ENCODE assay signal across 27 cellular contexts in genomic region chrX:3655181-3655580, GRCh38.
"Had no signal": no experiment of that assay in that cellular context is flagged by ENCODE, and none has a peak within 500 bp of the region (broad histone marks: within the 10 kb centered on the region; RNA-seq: fewer than 3 reads in every experiment).

No MANE protein-coding gene starts in this region.

- H3K9me3 Mint-ChIP-seq: dendritic cell treated with granulocyte-macrophage colony-stimulating factor and Interleukin-4, amounts not matched to agents 40 ng/mL and 50 ng/mL, for 4 days; effector memory CD8-positive, alpha-beta T cell had no signal

- H3K27ac ChIP-seq: colonic mucosa, coronary artery, dorsolateral prefrontal cortex, epithelial cell of prostate, esophagus muscularis mucosa, esophagus squamous epithelium, foreskin keratinocyte, gastrocnemius medialis, gastroesophageal sphincter, heart left ventricle, heart right ventricle had no signal

- DNase-seq: colonic mucosa; cortex of kidney; dermis blood vessel endothelial cell; dorsolateral prefrontal cortex; effector CD4-positive, alpha-beta T cell; effector CD8-positive, alpha-beta T cell; effector memory CD4-positive, alpha-beta T cell; effector memory CD8-positive, alpha-beta T cell; endodermal cell; erythroblast; esophagus squamous epithelium; foreskin fibroblast; foreskin keratinocyte; foreskin melanocyte; gastrocnemius medialis; glutamatergic neuron; head of caudate nucleus; heart left ventricle; heart right ventricle had no signal

- H3K4me1 ChIP-seq: colonic mucosa, esophagus muscularis mucosa, esophagus squamous epithelium, foreskin keratinocyte, gastrocnemius medialis, gastroesophageal sphincter, heart left ventricle had no signal

- H3K27me3 ChIP-seq: colonic mucosa, esophagus muscularis mucosa, esophagus squamous epithelium, foreskin keratinocyte, gastrocnemius medialis, gastroesophageal sphincter, heart left ventricle, heart right ventricle had no signal

- ATAC-seq: effector memory CD8-positive, alpha-beta T cell; esophagus mucosa; foreskin keratinocyte; gastrocnemius medialis; gastroesophageal sphincter; heart left ventricle; heart right ventricle had no signal

- H3K27ac Mint-ChIP-seq: dendritic cell treated with granulocyte-macrophage colony-stimulating factor and Interleukin-4, amounts not matched to agents 40 ng/mL and 50 ng/mL, for 4 days; effector memory CD8-positive, alpha-beta T cell; endodermal cell had no signal

- H3K4me3 ChIP-seq: colonic mucosa, coronary artery, dorsolateral prefrontal cortex, esophagus muscularis mucosa, esophagus squamous epithelium, gastrocnemius medialis, gastroesophageal sphincter, heart left ventricle, heart right ventricle had no signal

- H3K4me3 Mint-ChIP-seq: dendritic cell treated with granulocyte-macrophage colony-stimulating factor and Interleukin-4, amounts not matched to agents 40 ng/mL and 50 ng/mL, for 4 days; effector memory CD8-positive, alpha-beta T cell; endodermal cell had no signal

- H3K36me3 ChIP-seq: colonic mucosa, gastrocnemius medialis, gastroesophageal sphincter had no signal

- FAIRE-seq: endometrium, frontal cortex had no signal

- H3K27me3 Mint-ChIP-seq: dendritic cell treated with granulocyte-macrophage colony-stimulating factor and Interleukin-4, amounts not matched to agents 40 ng/mL and 50 ng/mL, for 4 days; effector memory CD8-positive, alpha-beta T cell had no signal

- H3K9me3 ChIP-seq: colonic mucosa, esophagus muscularis mucosa, esophagus squamous epithelium, gastrocnemius medialis, gastroesophageal sphincter, heart left ventricle, heart right ventricle had no signal
